Comparison of ENCODE assay signal across 1 cellular context in genomic region chr5:178667109-178667508, GRCh38.
TF ChIP-seq lines count a peak whose summit lies in the region.

No MANE protein-coding gene starts in this region.

TF ChIP-seq in GM23338, 12 proteins besides CTCF, POLR2A, EP300 and RAD21 (continued from another document):
- TF ChIP-seq, protein P1, sequence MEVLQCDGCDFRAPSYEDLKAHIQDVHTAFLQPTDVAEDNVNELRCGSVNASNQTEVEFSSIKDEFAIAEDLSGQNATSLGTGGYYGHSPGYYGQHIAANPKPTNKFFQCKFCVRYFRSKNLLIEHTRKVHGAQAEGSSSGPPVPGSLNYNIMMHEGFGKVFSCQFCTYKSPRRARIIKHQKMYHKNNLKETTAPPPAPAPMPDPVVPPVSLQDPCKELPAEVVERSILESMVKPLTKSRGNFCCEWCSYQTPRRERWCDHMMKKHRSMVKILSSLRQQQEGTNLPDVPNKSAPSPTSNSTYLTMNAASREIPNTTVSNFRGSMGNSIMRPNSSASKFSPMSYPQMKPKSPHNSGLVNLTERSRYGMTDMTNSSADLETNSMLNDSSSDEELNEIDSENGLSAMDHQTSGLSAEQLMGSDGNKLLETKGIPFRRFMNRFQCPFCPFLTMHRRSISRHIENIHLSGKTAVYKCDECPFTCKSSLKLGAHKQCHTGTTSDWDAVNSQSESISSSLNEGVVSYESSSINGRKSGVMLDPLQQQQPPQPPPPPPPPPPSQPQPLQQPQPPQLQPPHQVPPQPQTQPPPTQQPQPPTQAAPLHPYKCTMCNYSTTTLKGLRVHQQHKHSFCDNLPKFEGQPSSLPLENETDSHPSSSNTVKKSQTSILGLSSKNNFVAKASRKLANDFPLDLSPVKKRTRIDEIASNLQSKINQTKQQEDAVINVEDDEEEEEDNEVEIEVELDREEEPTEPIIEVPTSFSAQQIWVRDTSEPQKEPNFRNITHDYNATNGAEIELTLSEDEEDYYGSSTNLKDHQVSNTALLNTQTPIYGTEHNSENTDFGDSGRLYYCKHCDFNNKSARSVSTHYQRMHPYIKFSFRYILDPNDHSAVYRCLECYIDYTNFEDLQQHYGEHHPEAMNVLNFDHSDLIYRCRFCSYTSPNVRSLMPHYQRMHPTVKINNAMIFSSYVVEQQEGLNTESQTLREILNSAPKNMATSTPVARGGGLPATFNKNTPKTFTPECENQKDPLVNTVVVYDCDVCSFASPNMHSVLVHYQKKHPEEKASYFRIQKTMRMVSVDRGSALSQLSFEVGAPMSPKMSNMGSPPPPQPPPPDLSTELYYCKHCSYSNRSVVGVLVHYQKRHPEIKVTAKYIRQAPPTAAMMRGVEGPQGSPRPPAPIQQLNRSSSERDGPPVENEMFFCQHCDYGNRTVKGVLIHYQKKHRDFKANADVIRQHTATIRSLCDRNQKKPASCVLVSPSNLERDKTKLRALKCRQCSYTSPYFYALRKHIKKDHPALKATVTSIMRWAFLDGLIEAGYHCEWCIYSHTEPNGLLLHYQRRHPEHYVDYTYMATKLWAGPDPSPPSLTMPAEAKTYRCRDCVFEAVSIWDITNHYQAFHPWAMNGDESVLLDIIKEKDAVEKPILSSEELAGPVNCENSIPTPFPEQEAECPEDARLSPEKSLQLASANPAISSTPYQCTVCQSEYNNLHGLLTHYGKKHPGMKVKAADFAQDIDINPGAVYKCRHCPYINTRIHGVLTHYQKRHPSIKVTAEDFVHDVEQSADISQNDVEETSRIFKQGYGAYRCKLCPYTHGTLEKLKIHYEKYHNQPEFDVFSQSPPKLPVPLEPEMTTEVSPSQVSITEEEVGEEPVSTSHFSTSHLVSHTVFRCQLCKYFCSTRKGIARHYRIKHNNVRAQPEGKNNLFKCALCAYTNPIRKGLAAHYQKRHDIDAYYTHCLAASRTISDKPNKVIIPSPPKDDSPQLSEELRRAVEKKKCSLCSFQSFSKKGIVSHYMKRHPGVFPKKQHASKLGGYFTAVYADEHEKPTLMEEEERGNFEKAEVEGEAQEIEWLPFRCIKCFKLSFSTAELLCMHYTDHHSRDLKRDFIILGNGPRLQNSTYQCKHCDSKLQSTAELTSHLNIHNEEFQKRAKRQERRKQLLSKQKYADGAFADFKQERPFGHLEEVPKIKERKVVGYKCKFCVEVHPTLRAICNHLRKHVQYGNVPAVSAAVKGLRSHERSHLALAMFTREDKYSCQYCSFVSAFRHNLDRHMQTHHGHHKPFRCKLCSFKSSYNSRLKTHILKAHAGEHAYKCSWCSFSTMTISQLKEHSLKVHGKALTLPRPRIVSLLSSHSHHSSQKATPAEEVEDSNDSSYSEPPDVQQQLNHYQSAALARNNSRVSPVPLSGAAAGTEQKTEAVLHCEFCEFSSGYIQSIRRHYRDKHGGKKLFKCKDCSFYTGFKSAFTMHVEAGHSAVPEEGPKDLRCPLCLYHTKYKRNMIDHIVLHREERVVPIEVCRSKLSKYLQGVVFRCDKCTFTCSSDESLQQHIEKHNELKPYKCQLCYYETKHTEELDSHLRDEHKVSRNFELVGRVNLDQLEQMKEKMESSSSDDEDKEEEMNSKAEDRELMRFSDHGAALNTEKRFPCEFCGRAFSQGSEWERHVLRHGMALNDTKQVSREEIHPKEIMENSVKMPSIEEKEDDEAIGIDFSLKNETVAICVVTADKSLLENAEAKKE (CRISPR knock-in tag; IDR thresholded peaks at IDR 0.05) = no peak
